26 cellular contexts compared by ENCODE assay signal in genomic region chr17:13297198-13297597, GRCh38.
DNase-seq lines count a peak whose midpoint lies in the region; ATAC-seq and TF ChIP-seq lines count a peak whose summit lies in the region.
"Had no signal": no experiment of that assay in that cellular context is flagged by ENCODE, and none has a peak within 500 bp of the region (broad histone marks: within the 10 kb centered on the region; RNA-seq: fewer than 3 reads in every experiment).

No MANE protein-coding gene starts in this region.

- no peak overlapping the region for H3K4me3 ChIP-seq in heart right ventricle
- no peak overlapping the region for H3K4me3 ChIP-seq in uterus
- H3K4me3 ChIP-seq: SJSA1, spleen, vagina had no signal

- H3K27me3 ChIP-seq in heart right ventricle: no peaks in the 10 kb centered on the region
- no peaks in the 10 kb centered on the region for H3K27me3 ChIP-seq in uterus
- H3K27me3 ChIP-seq: BE2C, SJSA1, spleen, vagina had no signal

- no peak for TF ChIP-seq POLR2A in uterus (IDR thresholded peaks at IDR 0.05)

- no peaks in the 10 kb centered on the region for H3K36me3 ChIP-seq in heart right ventricle
- no peaks in the 10 kb centered on the region for H3K36me3 ChIP-seq in uterus
- H3K36me3 ChIP-seq: BE2C, SJSA1, spleen, vagina had no signal

- ATAC-seq in heart right ventricle: peak in 6 of 8 donors; percentile 23 to 90 (median 80)
- no peak for ATAC-seq in Right ventricle myocardium inferior
- ATAC-seq in sciatic nerve: peak; percentile 70
- no peak for ATAC-seq in HG02678 (IDR thresholded peaks at IDR 0.05; ENCODE audit: unreplicated experiment)
- ATAC-seq: naive thymus-derived CD8-positive, alpha-beta T cell; stimulated activated naive B cell treated with anti-CD40 and anti-IgM and Interleukin-4, amounts not matched to agents 10 μg/mL and 1 μg/mL and 100 μg/mL, for 72 hours had no signal

- TF ChIP-seq CTCF in heart right ventricle (IDR thresholded peaks at IDR 0.05) (no peak), VCaP (conservative IDR thresholded peaks at IDR 0.05) (no peak), uterus (IDR thresholded peaks at IDR 0.05) (no peak)

- WGBS in heart right ventricle, 2 donors: 45 to 61% methylated on average over 4 of the region's 4 CpGs

- peak in 1 of 2 donors; percentile 51 for DNase-seq in heart right ventricle
- DNase-seq in Right ventricle myocardium inferior (ENCODE audit: missing footprints): no peak
- DNase-seq in NCI-H2081 (lab: John Stamatoyannopoulos, UW): peak; percentile 34 to 75
- DNase-seq in sciatic nerve (ENCODE audit: low spot score): no peak
- no peak for DNase-seq in dedifferentiated amniotic fluid mesenchymal stem cell (ENCODE audit: extremely low spot score)
- DNase-seq in uterus: no peak
- DNase-seq: activated CD4-positive, CD25-positive, alpha-beta regulatory T cell treated with anti-CD3 and anti-CD28 coated beads, Interleukin-2, amount 50 U/mL, for 72 hours; activated effector memory CD4-positive, alpha-beta T cell treated with anti-CD3 and anti-CD28 coated beads, Interleukin-2, amount 50 U/mL, for 16 hours; activated naive CD8-positive, alpha-beta T cell treated with anti-CD3 and anti-CD28 coated beads, Interleukin-2, amount 10 ng/mL, durations not matched to agents 7 days and 5 days; BE2C; cerebellar nuclear complex; effector CD4-positive, alpha-beta T cell; EL; naive thymus-derived CD8-positive, alpha-beta T cell; NCI-H1694; NCI-H2227 treated with DMSO at 0.1 percent for 48 hours; occipital lobe; spleen; stimulated activated CD4-positive, alpha-beta T cell treated with anti-CD3 and anti-CD28 coated beads, Interleukin-4, amount 100 ng/mL, for 24 hours; stimulated activated naive B cell treated with anti-CD40 and anti-IgM and Interleukin-4, amounts not matched to agents 10 μg/mL and 1 μg/mL and 100 μg/mL, for 72 hours; T-helper 1 cell had no signal

- H3K4me1 ChIP-seq in heart right ventricle (no peaks in the 10 kb centered on the region), uterus (no peaks in the 10 kb centered on the region)
- H3K4me1 ChIP-seq: BE2C, SJSA1, spleen, vagina had no signal

- H3K9me3 ChIP-seq in heart right ventricle (no peaks in the 10 kb centered on the region), uterus (no peaks in the 10 kb centered on the region)
- H3K9me3 ChIP-seq: BE2C, SJSA1, spleen, vagina had no signal

- intact Hi-C loops in heart right ventricle (cut with DNase I) (no loop called here), Right ventricle myocardium inferior (cut with DNase I) (no loop called here), sciatic nerve (cut with DNase I) (no loop called here), uterus (cut with DNase I; ENCODE audit: low total_unique reads) (no loop called here)

- peak overlapping the region in 2 of 10 donors; percentile 3 to 33 for H3K27ac ChIP-seq in heart right ventricle
- H3K27ac ChIP-seq in VCaP: peak overlapping the region; percentile 97
- H3K27ac ChIP-seq in uterus: no peak overlapping the region
- H3K27ac ChIP-seq: epithelial cell of prostate, SJSA1, spleen, vagina had no signal

Comparison
In these comparisons a context has a peak if more than half of its experiments do, and no peak if none do; other contexts are left out.
1. ATAC-seq: peak in heart right ventricle (6 of 8) and sciatic nerve (single experiment); none in Right ventricle myocardium inferior (single experiment) and HG02678 (single experiment).
2. DNase-seq: peak in NCI-H2081 (2 of 2); none in Right ventricle myocardium inferior (single experiment), sciatic nerve (single experiment), dedifferentiated amniotic fluid mesenchymal stem cell (single experiment) and uterus (0 of 2).